Comparison of ENCODE assay signal across 8 cellular contexts in genomic region chr7:137933270-137934017, GRCh38.
DNase-seq lines count a peak whose midpoint lies in the region; ATAC-seq, FAIRE-seq and TF ChIP-seq lines count a peak whose summit lies in the region.
"Had no signal": no experiment of that assay in that cellular context is flagged by ENCODE, and none has a peak within 500 bp of the region (broad histone marks: within the 10 kb centered on the region; RNA-seq: fewer than 3 reads in every experiment).

No MANE protein-coding gene starts in this region.

- H3K27ac ChIP-seq in HL-60 (replicated peaks) (peak overlapping the region; percentile 43), right cardiac atrium (ENCODE audit: low read length) (peak overlapping the region; percentile 48), stomach (peak overlapping the region; percentile 64 to 84 (median 79))

- intact Hi-C loops in right cardiac atrium (cut with DNase I): no loop called here
- intact Hi-C loops in stomach (cut with DNase I; ENCODE audit: low total_unique reads): no loop called here

- H3K36me3 ChIP-seq in stomach: no peaks in the 10 kb centered on the region

- in situ Hi-C loops in astrocyte of the spinal cord (cut with HindIII; ENCODE audit: low sequenced_read_pairs): no loop called here

- no peaks in the 10 kb centered on the region for H3K9me3 ChIP-seq in right cardiac atrium (ENCODE audit: control insufficient read depth, low read length)
- H3K9me3 ChIP-seq in stomach: no peaks in the 10 kb centered on the region

- no peak overlapping the region for H3K4me3 ChIP-seq in HL-60 (replicated peaks; ENCODE audit: insufficient read depth, low read length)
- no peak overlapping the region for H3K4me3 ChIP-seq in astrocyte of the spinal cord (ENCODE audit: low read depth, low read length)
- H3K4me3 ChIP-seq in right cardiac atrium (ENCODE audit: low read length): no peak overlapping the region
- H3K4me3 ChIP-seq in stomach: no peak overlapping the region

- peak; percentile 56 to 67 for ATAC-seq in right cardiac atrium
- ATAC-seq in HG02840 (IDR thresholded peaks at IDR 0.05; ENCODE audit: low FRiP score, unreplicated experiment): no peak

- TF ChIP-seq EP300 in stomach (IDR thresholded peaks at IDR 0.05): no peak

- FAIRE-seq in RCC 7860 (lab: Jason Lieb, UNC): no peak

- no peaks in the 10 kb centered on the region for H3K27me3 ChIP-seq in HL-60 (ENCODE audit: insufficient read depth, poor library complexity, severe bottlenecking)
- no peaks in the 10 kb centered on the region for H3K27me3 ChIP-seq in right cardiac atrium (ENCODE audit: control insufficient read depth, insufficient read depth)
- H3K27me3 ChIP-seq in stomach: no peaks in the 10 kb centered on the region

- 53% methylated on average over 11 of the region's 11 CpGs for WGBS in right cardiac atrium
- WGBS in stomach, 5 donors: 50 to 64% (median 62%) methylated on average over 11 of the region's 11 CpGs

- H3K4me1 ChIP-seq in right cardiac atrium (ENCODE audit: control insufficient read depth, insufficient read depth, low read length): peaks cover 28% of the 10 kb centered on the region
- H3K4me1 ChIP-seq in stomach: peaks cover 61 to 84% (median 70%) of the 10 kb centered on the region in 4 donors

- DNase-seq in HL-60 (ENCODE audit: low read depth in 1 of 2, low spot score in 1 of 2) (no peak), astrocyte of the spinal cord (ENCODE audit: low read depth, low spot score) (peak; percentile 86), right cardiac atrium (peak; percentile 48 to 73 (median 64)), stomach (no peak), RCC 7860 (ENCODE audit: low spot score) (no peak)
- no peak for DNase-seq in stimulated activated CD4-positive, alpha-beta T cell treated with anti-CD3 and anti-CD28 coated beads, Interleukin-4, amount 100 ng/mL, for 4 hours
- DNase-seq: occipital lobe had no signal

- TF ChIP-seq CTCF in HL-60 (IDR thresholded peaks at IDR 0.05; ENCODE audit: insufficient read depth, low read length): no peak
- TF ChIP-seq CTCF in astrocyte of the spinal cord (IDR thresholded peaks at IDR 0.05; ENCODE audit: low read depth, low read length): no peak
- no peak for TF ChIP-seq CTCF in stomach (IDR thresholded peaks at IDR 0.05)

- TF ChIP-seq POLR2A in stomach (IDR thresholded peaks at IDR 0.05): no peak

Comparison
In these comparisons a context has a peak if more than half of its experiments do, and no peak if none do; other contexts are left out.
1. DNase-seq: peak in astrocyte of the spinal cord (single experiment) and right cardiac atrium (3 of 3); none in HL-60 (0 of 2), stomach (single experiment), RCC 7860 (single experiment) and stimulated activated CD4-positive, alpha-beta T cell treated with anti-CD3 and anti-CD28 coated beads, Interleukin-4, amount 100 ng/mL, for 4 hours (0 of 2).
2. Peak in every context shown above with its lines, with median percentiles within 50 percentile points of each other: H3K27ac ChIP-seq.